ENCODE assay signal across 1 cellular context in genomic region chr11:30322162-30322561, GRCh38.
TF ChIP-seq lines count a peak whose summit lies in the region.

No MANE protein-coding gene starts in this region.

TF ChIP-seq in K562, 482 proteins besides CTCF, POLR2A, EP300 and RAD21 (continued from another document):
- TF ChIP-seq RERE (CRISPR knock-in tag; IDR thresholded peaks at IDR 0.05; ENCODE audit: borderline replicate concordance): no peak
- TF ChIP-seq ZNF395 (CRISPR knock-in tag; IDR thresholded peaks at IDR 0.05): no peak
- no peak for TF ChIP-seq HDAC2 (IDR thresholded peaks at IDR 0.05)
- no peak for TF ChIP-seq ELF1 (tag; IDR thresholded peaks at IDR 0.05)
- no peak for TF ChIP-seq ZNF134 (CRISPR knock-in tag; conservative IDR thresholded peaks at IDR 0.05)
- TF ChIP-seq ZNF324 (CRISPR knock-in tag; IDR thresholded peaks at IDR 0.05): no peak
- no peak for TF ChIP-seq NFRKB (IDR thresholded peaks at IDR 0.05; ENCODE audit: low read depth)
- no peak for TF ChIP-seq POLR2AphosphoS5 (IDR thresholded peaks at IDR 0.05; ENCODE audit: control insufficient read depth, insufficient read depth, low read depth, low read length)
- TF ChIP-seq FUS (optimal IDR thresholded peaks at IDR 0.05; ENCODE audit: low read depth, low read length): no peak
- no peak for TF ChIP-seq TFAM (CRISPR knock-in tag; conservative IDR thresholded peaks at IDR 0.05)
- no peak for TF ChIP-seq ZC3H8 (IDR thresholded peaks at IDR 0.05)
- no peak for TF ChIP-seq L3MBTL2 (IDR thresholded peaks at IDR 0.05)
